In the genomic region with DNA sequence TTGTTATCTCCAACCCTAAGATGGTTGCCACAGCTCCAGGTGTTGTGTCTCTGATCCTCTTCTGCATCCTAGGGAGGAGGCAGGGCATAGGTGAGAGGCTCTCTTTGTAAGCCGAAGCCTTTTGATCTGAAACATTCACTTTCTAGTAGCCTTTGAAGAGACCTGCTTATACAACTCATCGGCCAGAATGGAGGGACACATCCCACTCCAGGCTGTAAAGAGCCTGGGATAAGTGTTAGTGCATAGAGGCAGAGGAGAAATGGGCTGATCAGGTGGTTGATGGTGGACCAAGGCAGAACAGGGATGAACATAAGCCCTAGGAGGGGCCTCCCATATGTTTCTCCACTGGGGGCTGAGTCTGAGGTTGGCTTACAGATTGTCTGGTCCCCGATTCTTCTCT, we compare ENCODE assay signal across 18 cellular contexts.
DNase-seq lines count a peak whose midpoint lies in the region; TF ChIP-seq lines count a peak whose summit lies in the region.
"Had no signal": no experiment of that assay in that cellular context is flagged by ENCODE, and none has a peak within 500 bp of the region (broad histone marks: within the 10 kb centered on the region; RNA-seq: fewer than 3 reads in every experiment).

No MANE protein-coding gene starts in this region.

- DNase-seq in Karpas-422, result peak; percentile 6
- DNase-seq in esophagus muscularis mucosa (ENCODE audit: extremely low spot score), result peak; percentile 79
- DNase-seq in type B pancreatic cell (ENCODE audit: extremely low spot score, unreplicated experiment), result peak; percentile 18
- DNase-seq in cortex of kidney (lab: John Stamatoyannopoulos, UW), result no peak
- no peak for DNase-seq in nephron progenitor cell
- no peak for DNase-seq in head of caudate nucleus
- DNase-seq: AML-193; Calu3; CD4-positive, alpha-beta T cell; CD8-positive, alpha-beta T cell; DMS79 treated with DMSO at 0.1 percent for 48 hours; GF-D8 had no signal

- 90% methylated on average over 3 of the region's 3 CpGs for WGBS in esophagus muscularis mucosa

- H3K4me3 Mint-ChIP-seq in type B pancreatic cell (no peak overlapping the region), nephron progenitor cell (no peak overlapping the region)
- H3K4me3 Mint-ChIP-seq: B cell; CD4-positive, alpha-beta T cell; CD8-positive, alpha-beta T cell had no signal

- no peak overlapping the region for H3K4me2 ChIP-seq in Karpas-422 (ENCODE audit: low read depth, low read length, poor library complexity, severe bottlenecking)
- H3K4me2 ChIP-seq: A549; BLaER1 treated with 17β-estradiol and CSF1 and Interleukin-3, amounts not matched to agents 10 nM and 100 nM had no signal

- H3K4me1 ChIP-seq in Karpas-422 (ENCODE audit: low read length), result no peaks in the 10 kb centered on the region
- peaks cover 6 to 20% (median 16%) of the 10 kb centered on the region in 4 donors for H3K4me1 ChIP-seq in esophagus muscularis mucosa
- H3K4me1 ChIP-seq: A549 had no signal

- H4K20me1 ChIP-seq in Karpas-422 (ENCODE audit: insufficient read depth, low read depth, low read length), result no peaks in the 10 kb centered on the region
- H4K20me1 ChIP-seq: BLaER1 treated with 17β-estradiol and CSF1 and Interleukin-3, amounts not matched to agents 10 nM and 100 nM had no signal

- H3K27me3 ChIP-seq in Karpas-422 (ENCODE audit: low read length) (no peaks in the 10 kb centered on the region), esophagus muscularis mucosa (peaks cover 0 to 10% (median 0%) of the 10 kb centered on the region in 4 donors)
- H3K27me3 ChIP-seq: BLaER1 treated with 17β-estradiol and CSF1 and Interleukin-3, amounts not matched to agents 10 nM and 100 nM had no signal

- H3K4me1 Mint-ChIP-seq in type B pancreatic cell (ENCODE audit: unreplicated experiment) (peaks cover 9% of the 10 kb centered on the region), nephron progenitor cell (peaks cover 15% of the 10 kb centered on the region)

- H3K9ac ChIP-seq in Karpas-422 (ENCODE audit: low read length), result no peak overlapping the region
- H3K9ac ChIP-seq: BLaER1 treated with 17β-estradiol and CSF1 and Interleukin-3, amounts not matched to agents 10 nM and 100 nM had no signal

- TF ChIP-seq CTCF in esophagus muscularis mucosa (IDR thresholded peaks at IDR 0.05) (no peak), type B pancreatic cell (conservative IDR thresholded peaks at IDR 0.05) (no peak), nephron progenitor cell (IDR thresholded peaks at IDR 0.05) (no peak)

- no peak overlapping the region for H2AFZ ChIP-seq in Karpas-422 (ENCODE audit: low read length)

- peaks cover 10% of the 10 kb centered on the region for H3K27me3 Mint-ChIP-seq in type B pancreatic cell
- H3K27me3 Mint-ChIP-seq in nephron progenitor cell (ENCODE audit: low read depth, poor library complexity), result peaks cover 10% of the 10 kb centered on the region

- TF ChIP-seq POLR2A in esophagus muscularis mucosa (IDR thresholded peaks at IDR 0.05; ENCODE audit: low read depth), result no peak

- H3K27ac ChIP-seq in Karpas-422 (ENCODE audit: low read length), result no peak overlapping the region
- H3K27ac ChIP-seq in esophagus muscularis mucosa (replicated peaks in 1 of 4), result no peak overlapping the region
- H3K27ac ChIP-seq: 22Rv1; A549; BLaER1 treated with 17β-estradiol and CSF1 and Interleukin-3, amounts not matched to agents 10 nM and 100 nM; C4-2B had no signal

- H3K27ac Mint-ChIP-seq in type B pancreatic cell (no peak overlapping the region), nephron progenitor cell (no peak overlapping the region)
- H3K27ac Mint-ChIP-seq: B cell; CD4-positive, alpha-beta T cell; CD8-positive, alpha-beta T cell had no signal

- H3K36me3 ChIP-seq in Karpas-422 (ENCODE audit: insufficient read depth, low read length), result no peaks in the 10 kb centered on the region
- H3K36me3 ChIP-seq in esophagus muscularis mucosa, result no peaks in the 10 kb centered on the region
- H3K36me3 ChIP-seq: BLaER1 treated with 17β-estradiol and CSF1 and Interleukin-3, amounts not matched to agents 10 nM and 100 nM had no signal

- H3K36me3 Mint-ChIP-seq in type B pancreatic cell (no peaks in the 10 kb centered on the region), nephron progenitor cell (ENCODE audit: low read depth) (no peaks in the 10 kb centered on the region)
- H3K36me3 Mint-ChIP-seq: CD8-positive, alpha-beta T cell had no signal

- TF ChIP-seq EP300 in esophagus muscularis mucosa (IDR thresholded peaks at IDR 0.05), result no peak

- intact Hi-C loops in esophagus muscularis mucosa (cut with DNase I) (no loop called here), head of caudate nucleus (cut with DNase I) (no loop called here)

- no peaks in the 10 kb centered on the region for H3K9me3 Mint-ChIP-seq in type B pancreatic cell
- peaks cover 4% of the 10 kb centered on the region for H3K9me3 Mint-ChIP-seq in nephron progenitor cell
- H3K9me3 Mint-ChIP-seq: CD4-positive, alpha-beta T cell; CD8-positive, alpha-beta T cell had no signal

- H3K9me2 ChIP-seq in Karpas-422 (replicated peaks; ENCODE audit: insufficient read depth, low read length), result no peaks in the 10 kb centered on the region

- H3K4me3 ChIP-seq in Karpas-422 (ENCODE audit: low read length), result no peak overlapping the region
- no peak overlapping the region for H3K4me3 ChIP-seq in esophagus muscularis mucosa
- H3K4me3 ChIP-seq: A549; BLaER1 treated with 17β-estradiol and CSF1 and Interleukin-3, amounts not matched to agents 10 nM and 100 nM had no signal

- H3K9me3 ChIP-seq in Karpas-422 (ENCODE audit: low read length), result no peaks in the 10 kb centered on the region
- no peaks in the 10 kb centered on the region for H3K9me3 ChIP-seq in esophagus muscularis mucosa
- H3K9me3 ChIP-seq: A549, Caco-2 had no signal

- no peaks in the 10 kb centered on the region for H3K79me2 ChIP-seq in Karpas-422 (ENCODE audit: low read length)

Comparison
In these comparisons a context has a peak if more than half of its experiments do, and no peak if none do; other contexts are left out.
1. DNase-seq: peak in Karpas-422 (single experiment), esophagus muscularis mucosa (single experiment) and type B pancreatic cell (single experiment); none in cortex of kidney (single experiment), nephron progenitor cell (single experiment) and head of caudate nucleus (0 of 42).